Comparison of ENCODE assay signal across 24 cellular contexts in the genomic region with DNA sequence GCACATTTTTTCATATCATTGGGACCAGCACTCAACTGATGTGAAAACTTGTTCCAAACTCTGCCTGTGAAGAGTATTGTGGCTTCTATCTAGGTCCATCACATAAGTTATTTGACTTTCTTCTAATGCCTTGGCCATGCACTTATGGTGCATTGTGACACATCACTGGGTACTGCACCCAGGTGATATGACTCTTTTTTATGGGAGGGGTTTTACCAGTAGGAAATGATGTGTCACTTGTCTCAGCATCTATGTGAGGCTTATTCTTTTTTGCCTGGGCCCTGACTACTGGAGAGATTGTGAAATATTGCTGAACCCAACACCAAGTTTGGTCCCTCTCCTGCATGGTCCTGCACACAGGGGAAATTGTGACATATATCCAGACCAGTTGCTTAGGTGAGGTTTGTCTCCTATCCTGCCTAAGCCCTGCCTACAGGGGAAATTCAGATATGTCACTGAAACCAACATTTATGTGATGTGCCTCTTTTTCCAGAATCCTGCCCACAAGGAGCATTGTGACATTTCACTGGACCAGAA.
"Had no signal": no experiment of that assay in that cellular context is flagged by ENCODE, and none has a peak within 500 bp of the region (broad histone marks: within the 10 kb centered on the region; RNA-seq: fewer than 3 reads in every experiment).

No MANE protein-coding gene starts in this region.

- H3K4me3 Mint-ChIP-seq: brain; effector memory CD8-positive, alpha-beta T cell; natural killer cell treated with Interleukin-12 subunit alpha and Interleukin-12 subunit beta and Interleukin-15 and Interleukin-18, amount 100 ng/mL, for 72 hours; T-helper 17 cell had no signal

- H3K27ac Mint-ChIP-seq: brain; effector memory CD8-positive, alpha-beta T cell; natural killer cell treated with Interleukin-12 subunit alpha and Interleukin-12 subunit beta and Interleukin-15 and Interleukin-18, amount 100 ng/mL, for 72 hours; T-helper 17 cell had no signal

- H3K36me3 Mint-ChIP-seq: brain; natural killer cell treated with Interleukin-12 subunit alpha and Interleukin-12 subunit beta and Interleukin-15 and Interleukin-18, amount 100 ng/mL, for 72 hours had no signal

- H3K4me1 Mint-ChIP-seq: brain, T-helper 17 cell had no signal

- H3K27me3 Mint-ChIP-seq: brain; effector memory CD8-positive, alpha-beta T cell; natural killer cell treated with Interleukin-12 subunit alpha and Interleukin-12 subunit beta and Interleukin-15 and Interleukin-18, amount 100 ng/mL, for 72 hours; T-helper 17 cell had no signal

- H3K9me3 Mint-ChIP-seq: brain; effector memory CD8-positive, alpha-beta T cell; natural killer cell treated with Interleukin-12 subunit alpha and Interleukin-12 subunit beta and Interleukin-15 and Interleukin-18, amount 100 ng/mL, for 72 hours had no signal

- DNase-seq: activated CD4-positive, alpha-beta T cell treated with anti-CD3 and anti-CD28 coated beads for 1 hour; activated CD8-positive, alpha-beta memory T cell treated with anti-CD3 and anti-CD28 coated beads, Interleukin-2, amount 50 U/mL, for 48 hours; activated naive CD4-positive, alpha-beta T cell treated with anti-CD3 and anti-CD28 coated beads, Interleukin-2, amount 50 U/mL, for 16 hours; activated T-cell treated with anti-CD3 and anti-CD28 coated beads, Interleukin-2, amount 50 U/mL, for 48 hours; dorsolateral prefrontal cortex; effector memory CD8-positive, alpha-beta T cell; islet precursor cell; left ventricle myocardium inferior; mucosa of descending colon; posterior cingulate gyrus; right cardiac atrium; stimulated activated naive CD4-positive, alpha-beta T cell; T-helper 17 cell; T1000; trophoblast cell; uterus; WERI-Rb-1 had no signal

- H3K27ac ChIP-seq: ascending aorta, coronary artery, dorsolateral prefrontal cortex, gastroesophageal sphincter, hepatocyte, left ventricle myocardium inferior, thoracic aorta, uterus, WERI-Rb-1 had no signal
